ENCODE assay signal across 1 cellular context in genomic region chr6:134077301-134077700, GRCh38.
TF ChIP-seq lines count a peak whose summit lies in the region.

No MANE protein-coding gene starts in this region.

TF ChIP-seq in SK-N-SH treated with all-trans-retinoic acid at 6 μM for 48 hours, 23 proteins besides CTCF, POLR2A, EP300 and RAD21 (continued from another document):
- TF ChIP-seq POU6F1 (CRISPR knock-in tag; IDR thresholded peaks at IDR 0.05; ENCODE audit: borderline replicate concordance, low read depth) = no peak
TF ChIP-seq in SK-N-SH treated with all-trans-retinoic acid at 6 μM for 48 hours: peak in this region for 0.
